8 cellular contexts compared by ENCODE assay signal in the genomic region with DNA sequence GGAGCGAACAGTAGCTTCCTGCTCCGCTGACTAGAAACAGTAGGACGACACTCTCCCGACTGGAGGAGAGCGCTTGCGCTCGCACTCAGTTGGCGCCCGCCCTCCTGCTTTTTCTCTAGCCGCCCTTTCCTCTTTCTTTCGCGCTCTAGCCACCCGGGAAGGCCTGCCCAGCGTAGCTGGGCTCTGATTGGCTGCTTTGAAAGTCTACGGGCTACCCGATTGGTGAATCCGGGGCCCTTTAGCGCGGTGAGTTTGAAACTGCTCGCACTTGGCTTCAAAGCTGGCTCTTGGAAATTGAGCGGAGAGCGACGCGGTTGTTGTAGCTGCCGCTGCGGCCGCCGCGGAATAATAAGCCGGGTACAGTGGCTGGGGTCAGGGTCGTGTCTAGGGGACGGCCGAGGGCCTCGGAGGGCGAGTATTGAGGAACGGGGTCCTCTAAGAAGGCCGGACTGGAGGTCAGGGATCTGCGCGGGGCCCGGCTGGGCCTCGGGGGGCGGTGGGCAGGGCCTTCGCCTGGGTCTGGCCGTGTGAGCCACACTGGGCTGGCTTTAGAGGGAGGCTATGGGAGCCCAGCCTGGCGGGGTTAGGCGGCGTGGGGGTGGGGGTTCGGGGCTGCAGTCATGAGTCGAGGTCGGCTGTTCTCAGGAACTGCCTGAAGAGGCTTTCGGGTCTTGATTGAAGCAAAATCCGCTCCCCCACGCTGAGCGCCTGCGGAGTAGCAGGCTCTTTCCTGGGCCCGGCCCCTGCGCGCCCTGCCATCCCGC. TPM values are rescaled to one million over a fixed set of nuclear protein-coding genes. Genes with fewer than 3 reads are reported as not detected.
DNase-seq lines count a peak whose midpoint lies in the region; TF ChIP-seq lines count a peak whose summit lies in the region.

Gene CDK1, plus strand, starts transcription at position 265 of the 764 bp plus-strand sequence. CDS start 1,688 bp downstream, outside the sequence.

- peak; percentile 25 for TF ChIP-seq RAD21 in neural cell (conservative IDR thresholded peaks at IDR 0.05)

- no peak within 1 kb of the TSS for H3K9ac ChIP-seq in neural cell (ENCODE audit: low read length)

- no peaks in the 10 kb centered on the region for H3K27me3 ChIP-seq in H7 (ENCODE audit: control insufficient read depth, insufficient read depth, low read length)
- no peaks in the 10 kb centered on the region for H3K27me3 ChIP-seq in neural cell (ENCODE audit: insufficient read depth, low read depth, low read length)
- no peaks in the 10 kb centered on the region for H3K27me3 ChIP-seq in stomach

- peaks cover 45% of the 10 kb centered on the region for H3K79me2 ChIP-seq in neural cell (replicated peaks; ENCODE audit: insufficient read depth, low read length)

- DNase-seq in ELR (ENCODE audit: low read depth) (peak; percentile 99), H7 (peak; percentile 92), M059J (ENCODE audit: low read depth) (peak; percentile 98), SHP77 (lab: John Stamatoyannopoulos, UW) (peak; percentile 82 to 87), fibroblast of the conjunctiva (ENCODE audit: low read depth) (peak; percentile 94), stomach (peak; percentile 95)
- peak; percentile 95 for DNase-seq in activated effector memory CD4-positive, alpha-beta T cell treated with Interleukin-2 at 50 U/mL for 16 hours

- peaks cover 8% of the 10 kb centered on the region for H3K36me3 ChIP-seq in H7 (replicated peaks; ENCODE audit: control insufficient read depth, insufficient read depth, low read length)
- no peaks in the 10 kb centered on the region for H3K36me3 ChIP-seq in neural cell (ENCODE audit: insufficient read depth, low read length)
- H3K36me3 ChIP-seq in stomach, result no peaks in the 10 kb centered on the region

- H3K4me3 ChIP-seq in H7 (ENCODE audit: insufficient read depth, low read depth, low read length) (peak within 1 kb of the TSS; percentile 86), neural cell (ENCODE audit: low read length) (peak within 1 kb of the TSS; percentile 81), stomach (peak within 1 kb of the TSS; percentile 54 to 91 (median 74))

- TF ChIP-seq CTCF in neural cell (IDR thresholded peaks at IDR 0.05; ENCODE audit: poor library complexity, severe bottlenecking), result peak; percentile 18
- TF ChIP-seq CTCF in stomach (IDR thresholded peaks at IDR 0.05), result peak in 1 of 7 experiments; percentile 8

- peak within 1 kb of the TSS; percentile 35 for H2AFZ ChIP-seq in neural cell (ENCODE audit: low read depth, low read length)

- H3K9me2 ChIP-seq in neural cell (ENCODE audit: insufficient read depth, low read length), result no peaks in the 10 kb centered on the region

- WGBS in stomach, 5 donors, result 0 to 1% (median 1%) methylated on average over 51 to 59 of the region's 59 CpGs

- TF ChIP-seq EP300 in neural cell (conservative IDR thresholded peaks at IDR 0.05; ENCODE audit: poor library complexity, severe bottlenecking), result no peak
- TF ChIP-seq EP300 in stomach (IDR thresholded peaks at IDR 0.05), result no peak

- peak within 1 kb of the TSS; percentile 56 for H3K4me2 ChIP-seq in neural cell (ENCODE audit: low read length)

- no peaks in the 10 kb centered on the region for H4K20me1 ChIP-seq in neural cell (ENCODE audit: insufficient read depth)

- TF ChIP-seq POLR2A in stomach (IDR thresholded peaks at IDR 0.05), result no peak

- peaks cover 7 to 20% (median 12%) of the 10 kb centered on the region in 4 donors for H3K4me1 ChIP-seq in stomach

- no peak within 1 kb of the TSS for H3K27ac ChIP-seq in neural cell (ENCODE audit: low read length)
- H3K27ac ChIP-seq in stomach, result peak within 1 kb of the TSS in 4 of 5 donors; percentile 20 to 51 (median 32)

- intact Hi-C loops in stomach (cut with DNase I; ENCODE audit: low total_unique reads), result no loop called here

- H3K9me3 ChIP-seq in neural cell (ENCODE audit: low read length), result no peaks in the 10 kb centered on the region
- no peaks in the 10 kb centered on the region for H3K9me3 ChIP-seq in stomach

- H3F3A ChIP-seq in neural cell (ENCODE audit: insufficient read depth, low read length, poor library complexity, severe bottlenecking), result no peaks in the 10 kb centered on the region

TF ChIP-seq in neural cell, 6 proteins besides CTCF, POLR2A, EP300 and RAD21:
- TF ChIP-seq POLR2AphosphoS5 (IDR thresholded peaks at IDR 0.05) (peak; percentile 52), MXI1 (conservative IDR thresholded peaks at IDR 0.05; ENCODE audit: poor library complexity, severe bottlenecking) (peak; percentile 98), EZH2 (IDR thresholded peaks at IDR 0.05; ENCODE audit: borderline replicate concordance, insufficient read depth, low read length, poor library complexity, severe bottlenecking) (no peak), TAF1 (IDR thresholded peaks at IDR 0.05; ENCODE audit: low read depth) (no peak), SMC3 (conservative IDR thresholded peaks at IDR 0.05; ENCODE audit: poor library complexity) (peak; percentile 42)
- TF ChIP-seq, protein P1, sequence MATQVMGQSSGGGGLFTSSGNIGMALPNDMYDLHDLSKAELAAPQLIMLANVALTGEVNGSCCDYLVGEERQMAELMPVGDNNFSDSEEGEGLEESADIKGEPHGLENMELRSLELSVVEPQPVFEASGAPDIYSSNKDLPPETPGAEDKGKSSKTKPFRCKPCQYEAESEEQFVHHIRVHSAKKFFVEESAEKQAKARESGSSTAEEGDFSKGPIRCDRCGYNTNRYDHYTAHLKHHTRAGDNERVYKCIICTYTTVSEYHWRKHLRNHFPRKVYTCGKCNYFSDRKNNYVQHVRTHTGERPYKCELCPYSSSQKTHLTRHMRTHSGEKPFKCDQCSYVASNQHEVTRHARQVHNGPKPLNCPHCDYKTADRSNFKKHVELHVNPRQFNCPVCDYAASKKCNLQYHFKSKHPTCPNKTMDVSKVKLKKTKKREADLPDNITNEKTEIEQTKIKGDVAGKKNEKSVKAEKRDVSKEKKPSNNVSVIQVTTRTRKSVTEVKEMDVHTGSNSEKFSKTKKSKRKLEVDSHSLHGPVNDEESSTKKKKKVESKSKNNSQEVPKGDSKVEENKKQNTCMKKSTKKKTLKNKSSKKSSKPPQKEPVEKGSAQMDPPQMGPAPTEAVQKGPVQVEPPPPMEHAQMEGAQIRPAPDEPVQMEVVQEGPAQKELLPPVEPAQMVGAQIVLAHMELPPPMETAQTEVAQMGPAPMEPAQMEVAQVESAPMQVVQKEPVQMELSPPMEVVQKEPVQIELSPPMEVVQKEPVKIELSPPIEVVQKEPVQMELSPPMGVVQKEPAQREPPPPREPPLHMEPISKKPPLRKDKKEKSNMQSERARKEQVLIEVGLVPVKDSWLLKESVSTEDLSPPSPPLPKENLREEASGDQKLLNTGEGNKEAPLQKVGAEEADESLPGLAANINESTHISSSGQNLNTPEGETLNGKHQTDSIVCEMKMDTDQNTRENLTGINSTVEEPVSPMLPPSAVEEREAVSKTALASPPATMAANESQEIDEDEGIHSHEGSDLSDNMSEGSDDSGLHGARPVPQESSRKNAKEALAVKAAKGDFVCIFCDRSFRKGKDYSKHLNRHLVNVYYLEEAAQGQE (IDR thresholded peaks at IDR 0.05; ENCODE audit: borderline replicate concordance), result no peak

RNA-seq across cellular contexts. Expression of gene CDK1, which starts in this region (rescaled TPM):
- 187 and 202 TPM in 2 replicates for total RNA-seq in H7 (2014; rRNA removed; shearing (Covaris generic))
- 151 and 191 TPM in 2 replicates for total RNA-seq in M059J (2014; rRNA removed; shearing (Covaris generic))
- polyA plus RNA-seq in neural cell (4.0 and 4.5 TPM in 2 replicates), stomach (10 to 100 TPM in 2 of 3 donors, 1 to 10 TPM in 1; 6.0 to 17.2 (median 13.6) TPM)
- polyA minus RNA-seq in neural cell, result 3.5 and 3.7 TPM in 2 replicates
- total RNA-seq in stomach, result 10 to 100 TPM in 1 of 5 donors, 1 to 10 TPM in 4; 1.8 to 33.2 (median 2.6) TPM
